In the genomic region with DNA sequence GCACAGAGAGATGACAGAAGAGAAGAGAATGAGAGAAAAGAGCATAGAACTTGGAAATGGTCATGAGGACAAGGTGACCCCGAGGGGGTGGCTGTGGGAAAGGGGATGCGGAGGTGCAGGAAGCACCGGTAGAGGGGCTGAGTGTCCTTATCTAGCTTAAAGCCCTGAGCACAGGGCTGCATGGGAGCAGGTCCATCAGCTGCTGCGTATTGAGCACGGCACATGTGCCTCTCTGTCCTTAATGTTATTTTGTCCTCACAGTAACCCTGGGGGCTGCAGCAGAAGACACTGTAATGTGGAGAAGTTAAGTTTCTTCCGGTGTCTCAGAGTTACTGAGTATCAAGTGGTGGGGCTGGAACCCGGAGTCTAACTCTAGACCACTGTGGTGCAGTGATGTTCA, we compare ENCODE assay signal across 15 cellular contexts.
DNase-seq lines count a peak whose midpoint lies in the region; ATAC-seq and TF ChIP-seq lines count a peak whose summit lies in the region.
"Had no signal": no experiment of that assay in that cellular context is flagged by ENCODE, and none has a peak within 500 bp of the region (broad histone marks: within the 10 kb centered on the region; RNA-seq: fewer than 3 reads in every experiment).

No MANE protein-coding gene starts in this region.

- H3K4me1 Mint-ChIP-seq in activated naive CD4-positive, alpha-beta T cell treated with anti-CD3 and anti-CD28 coated beads, Interleukin-2, amount 10 ng/mL, durations not matched to agents 7 days and 5 days: no peaks in the 10 kb centered on the region
- no peaks in the 10 kb centered on the region for H3K4me1 Mint-ChIP-seq in activated naive CD4-positive, alpha-beta T cell treated with anti-CD3 and anti-CD28 coated beads for 36 hours (ENCODE audit: low read depth)
- peaks cover 5 to 13% of the 10 kb centered on the region in 2 donors for H3K4me1 Mint-ChIP-seq in effector memory CD8-positive, alpha-beta T cell (ENCODE audit: low read depth in 2 of 2)

- CTCF ChIA-PET in activated naive CD4-positive, alpha-beta T cell treated with anti-CD3 and anti-CD28 coated beads, Interleukin-2, amount 10 ng/mL, durations not matched to agents 7 days and 5 days (lab: Charles Lee): no interaction called here
- CTCF ChIA-PET in activated naive CD4-positive, alpha-beta T cell treated with anti-CD3 and anti-CD28 coated beads for 36 hours (lab: Charles Lee): interaction anchor here (1.0 kb wide), 1 partner anchor 10 kb away, joined by 3 read pairs; no protein-coding TSS in a partner anchor

- H3K4me3 ChIP-seq in coronary artery: no peak overlapping the region
- H3K4me3 ChIP-seq: BLaER1 treated with 17β-estradiol and CSF1 and Interleukin-3, amounts not matched to agents 10 nM and 100 nM; GM12878; GM23248 had no signal

- no peaks in the 10 kb centered on the region for H3K27me3 Mint-ChIP-seq in activated naive CD4-positive, alpha-beta T cell treated with anti-CD3 and anti-CD28 coated beads, Interleukin-2, amount 10 ng/mL, durations not matched to agents 7 days and 5 days
- no peaks in the 10 kb centered on the region for H3K27me3 Mint-ChIP-seq in activated naive CD4-positive, alpha-beta T cell treated with anti-CD3 and anti-CD28 coated beads for 36 hours (ENCODE audit: low read depth)
- H3K27me3 Mint-ChIP-seq in effector memory CD8-positive, alpha-beta T cell: no peaks in the 10 kb centered on the region
- H3K27me3 Mint-ChIP-seq: CD4-positive, alpha-beta T cell had no signal

- ATAC-seq in effector memory CD8-positive, alpha-beta T cell (replicated peaks): no peak
- ATAC-seq: GM12878, HCT116 had no signal

- intact Hi-C loops in activated naive CD4-positive, alpha-beta T cell treated with anti-CD3 and anti-CD28 coated beads for 36 hours (cut with micrococcal nuclease): no loop called here

- no peak for DNase-seq in activated naive CD4-positive, alpha-beta T cell treated with anti-CD3 and anti-CD28 coated beads, Interleukin-2, amount 10 ng/mL, durations not matched to agents 7 days and 5 days
- DNase-seq in activated naive CD4-positive, alpha-beta T cell treated with anti-CD3 and anti-CD28 coated beads for 36 hours: no peak
- peak; percentile 21 for DNase-seq in coronary artery (ENCODE audit: low spot score)
- peak; percentile 79 for DNase-seq in mesenteric fat pad (ENCODE audit: low spot score)
- no peak for DNase-seq in GM19240 (ENCODE audit: insufficient read length, low spot score)
- no peak for DNase-seq in NCI-H345 (lab: John Stamatoyannopoulos, UW)
- DNase-seq in effector memory CD8-positive, alpha-beta T cell: no peak
- DNase-seq: ACHN; CD4-positive, alpha-beta T cell; DMS79; GM23248 had no signal

- no peak overlapping the region for H3K27ac ChIP-seq in coronary artery
- H3K27ac ChIP-seq: BLaER1 treated with 17β-estradiol and CSF1 and Interleukin-3, amounts not matched to agents 10 nM and 100 nM; GM23248; HL-60 had no signal

- no peak for TF ChIP-seq CTCF in coronary artery (IDR thresholded peaks at IDR 0.05)

- H3K4me3 Mint-ChIP-seq in activated naive CD4-positive, alpha-beta T cell treated with anti-CD3 and anti-CD28 coated beads, Interleukin-2, amount 10 ng/mL, durations not matched to agents 7 days and 5 days: no peak overlapping the region
- no peak overlapping the region for H3K4me3 Mint-ChIP-seq in activated naive CD4-positive, alpha-beta T cell treated with anti-CD3 and anti-CD28 coated beads for 36 hours
- H3K4me3 Mint-ChIP-seq in effector memory CD8-positive, alpha-beta T cell: no peak overlapping the region
- H3K4me3 Mint-ChIP-seq: CD4-positive, alpha-beta T cell had no signal

- H3K27ac Mint-ChIP-seq in activated naive CD4-positive, alpha-beta T cell treated with anti-CD3 and anti-CD28 coated beads, Interleukin-2, amount 10 ng/mL, durations not matched to agents 7 days and 5 days: peak overlapping the region; percentile 31
- H3K27ac Mint-ChIP-seq in activated naive CD4-positive, alpha-beta T cell treated with anti-CD3 and anti-CD28 coated beads for 36 hours: no peak overlapping the region
- H3K27ac Mint-ChIP-seq in effector memory CD8-positive, alpha-beta T cell: no peak overlapping the region
- H3K27ac Mint-ChIP-seq: CD4-positive, alpha-beta T cell had no signal

- H3K36me3 Mint-ChIP-seq in activated naive CD4-positive, alpha-beta T cell treated with anti-CD3 and anti-CD28 coated beads, Interleukin-2, amount 10 ng/mL, durations not matched to agents 7 days and 5 days: peaks cover 69% of the 10 kb centered on the region
- peaks cover 10% of the 10 kb centered on the region for H3K36me3 Mint-ChIP-seq in activated naive CD4-positive, alpha-beta T cell treated with anti-CD3 and anti-CD28 coated beads for 36 hours (ENCODE audit: low read depth)
- H3K36me3 Mint-ChIP-seq in effector memory CD8-positive, alpha-beta T cell (ENCODE audit: insufficient read depth): peaks cover 59% of the 10 kb centered on the region

- no peaks in the 10 kb centered on the region for H3K9me3 Mint-ChIP-seq in activated naive CD4-positive, alpha-beta T cell treated with anti-CD3 and anti-CD28 coated beads, Interleukin-2, amount 10 ng/mL, durations not matched to agents 7 days and 5 days
- H3K9me3 Mint-ChIP-seq in activated naive CD4-positive, alpha-beta T cell treated with anti-CD3 and anti-CD28 coated beads for 36 hours: no peaks in the 10 kb centered on the region
- H3K9me3 Mint-ChIP-seq in effector memory CD8-positive, alpha-beta T cell: no peaks in the 10 kb centered on the region
- H3K9me3 Mint-ChIP-seq: CD4-positive, alpha-beta T cell had no signal

Comparison
In these comparisons a context has a peak if more than half of its experiments do, and no peak if none do; other contexts are left out.
1. DNase-seq: peak in coronary artery (single experiment) and mesenteric fat pad (single experiment); none in activated naive CD4-positive, alpha-beta T cell treated with anti-CD3 and anti-CD28 coated beads, Interleukin-2, amount 10 ng/mL, durations not matched to agents 7 days and 5 days (single experiment), activated naive CD4-positive, alpha-beta T cell treated with anti-CD3 and anti-CD28 coated beads for 36 hours (single experiment), GM19240 (single experiment), NCI-H345 (single experiment) and effector memory CD8-positive, alpha-beta T cell (0 of 3).